In the genomic region with DNA sequence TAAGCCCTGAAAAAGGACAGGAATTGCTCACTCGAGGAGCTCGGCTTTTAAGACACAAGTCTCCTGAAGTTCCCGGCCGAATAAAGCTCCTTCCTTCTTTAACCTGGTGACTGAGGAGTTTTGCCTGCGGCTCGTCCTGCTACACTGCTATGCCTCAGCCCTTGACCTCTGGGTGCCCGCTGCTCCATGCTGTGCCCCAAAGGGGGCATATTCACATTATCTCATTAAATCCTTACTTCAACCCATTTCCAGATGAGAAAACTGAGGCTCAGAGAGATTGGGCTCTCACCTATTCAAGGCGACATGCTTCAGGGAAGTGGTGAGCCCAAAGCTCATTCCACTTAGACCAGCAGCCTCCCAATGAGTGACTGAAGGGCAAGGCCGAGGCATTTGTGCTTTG, we compare ENCODE assay signal across 9 cellular contexts. TPM values are rescaled to one million over a fixed set of nuclear protein-coding genes. Genes with fewer than 3 reads are reported as not detected.
"Had no signal": no experiment of that assay in that cellular context is flagged by ENCODE, and none has a peak within 500 bp of the region (broad histone marks: within the 10 kb centered on the region; RNA-seq: fewer than 3 reads in every experiment).

No MANE protein-coding gene starts in this region.

RNA-seq across cellular contexts. Expression of a gene that starts 20.4 kb away (rescaled TPM):
- polyA plus RNA-seq: adipose tissue had no signal

RNA-seq across cellular contexts. Expression of a gene that starts 56.5 kb away (rescaled TPM):
- total RNA-seq: activated CD8-positive, alpha-beta T cell treated with anti-CD3 and anti-CD28 coated beads, Interleukin-2, amount 10 ng/mL, durations not matched to agents 7 days and 5 days; activated naive CD4-positive, alpha-beta T cell treated with anti-CD3 and anti-CD28 coated beads for 36 hours; activated T-helper 1 cell treated with anti-CD3 and anti-CD28 coated beads, Interleukin-12 subunit alpha, Interleukin-12 subunit beta, Interleukin-2, Interleukin-4 antibody, amounts not matched to agents 30 ng/mL and 10 ng/mL and 1 ng/mL, durations not matched to agents 14 hours and 24 hours and 36 hours; cardiac septum; MCF 10A; PC-3; SJSA1; T-helper 1 cell treated with Interleukin-12 subunit alpha and Interleukin-12 subunit beta and Interleukin-4 antibody, amounts not matched to agents 30 ng/mL and 1 ng/mL, for 36 hours had no signal
